1 cellular context compared by ENCODE assay signal in genomic region chr17:77363821-77364361, GRCh38.
TF ChIP-seq lines count a peak whose summit lies in the region.

No MANE protein-coding gene starts in this region.

TF ChIP-seq in HepG2, 621 proteins besides CTCF, POLR2A, EP300 and RAD21 (continued from another document):
- TF ChIP-seq HNF1A (IDR thresholded peaks at IDR 0.05; ENCODE audit: low read depth), result 0 out of 2 replicates have a peak, but pooled peaks have one; percentile 52
- no peak for TF ChIP-seq HNF1A (CRISPR knock-in tag; IDR thresholded peaks at IDR 0.05; ENCODE audit: borderline replicate concordance)
- 0 out of 2 replicates have a peak, but pooled peaks have one; percentile 7 for TF ChIP-seq TFAP4 (IDR thresholded peaks at IDR 0.05; ENCODE audit: borderline replicate concordance, low read depth)
- 0 out of 2 replicates have a peak, but pooled peaks have one; percentile 52 for TF ChIP-seq NR0B2 (CRISPR knock-in tag; IDR thresholded peaks at IDR 0.05)
- peak; percentile 27 for TF ChIP-seq RBM39 (IDR thresholded peaks at IDR 0.05; ENCODE audit: low read depth, low read length, poor library complexity, severe bottlenecking)
- no peak for TF ChIP-seq ZNF281 (CRISPR knock-in tag; IDR thresholded peaks at IDR 0.05; ENCODE audit: borderline replicate concordance)
- TF ChIP-seq, protein P1, sequence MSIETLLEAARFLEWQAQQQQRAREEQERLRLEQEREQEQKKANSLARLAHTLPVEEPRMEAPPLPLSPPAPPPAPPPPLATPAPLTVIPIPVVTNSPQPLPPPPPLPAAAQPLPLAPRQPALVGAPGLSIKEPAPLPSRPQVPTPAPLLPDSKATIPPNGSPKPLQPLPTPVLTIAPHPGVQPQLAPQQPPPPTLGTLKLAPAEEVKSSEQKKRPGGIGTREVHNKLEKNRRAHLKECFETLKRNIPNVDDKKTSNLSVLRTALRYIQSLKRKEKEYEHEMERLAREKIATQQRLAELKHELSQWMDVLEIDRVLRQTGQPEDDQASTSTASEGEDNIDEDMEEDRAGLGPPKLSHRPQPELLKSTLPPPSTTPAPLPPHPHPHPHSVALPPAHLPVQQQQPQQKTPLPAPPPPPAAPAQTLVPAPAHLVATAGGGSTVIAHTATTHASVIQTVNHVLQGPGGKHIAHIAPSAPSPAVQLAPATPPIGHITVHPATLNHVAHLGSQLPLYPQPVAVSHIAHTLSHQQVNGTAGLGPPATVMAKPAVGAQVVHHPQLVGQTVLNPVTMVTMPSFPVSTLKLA (IDR thresholded peaks at IDR 0.05), result no peak
- no peak for TF ChIP-seq NFAT5 (CRISPR knock-in tag; IDR thresholded peaks at IDR 0.05)
- TF ChIP-seq ZNF292 (CRISPR knock-in tag; IDR thresholded peaks at IDR 0.05; ENCODE audit: borderline replicate concordance, low read depth), result peak; percentile 22; the same call in 1 of the 2 replicates
- TF ChIP-seq ELK4 (CRISPR knock-in tag; IDR thresholded peaks at IDR 0.05; ENCODE audit: borderline replicate concordance), result no peak
- TF ChIP-seq CBX5 (CRISPR knock-in tag; IDR thresholded peaks at IDR 0.05; ENCODE audit: borderline replicate concordance), result 0 out of 2 replicates have a peak, but pooled peaks have one; percentile 24
- TF ChIP-seq, protein P2, sequence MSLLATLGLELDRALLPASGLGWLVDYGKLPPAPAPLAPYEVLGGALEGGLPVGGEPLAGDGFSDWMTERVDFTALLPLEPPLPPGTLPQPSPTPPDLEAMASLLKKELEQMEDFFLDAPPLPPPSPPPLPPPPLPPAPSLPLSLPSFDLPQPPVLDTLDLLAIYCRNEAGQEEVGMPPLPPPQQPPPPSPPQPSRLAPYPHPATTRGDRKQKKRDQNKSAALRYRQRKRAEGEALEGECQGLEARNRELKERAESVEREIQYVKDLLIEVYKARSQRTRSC (CRISPR knock-in tag; IDR thresholded peaks at IDR 0.05; ENCODE audit: low read depth), result no peak
- 0 out of 2 replicates have a peak, but pooled peaks have one; percentile 12 for TF ChIP-seq ZFY (CRISPR knock-in tag; IDR thresholded peaks at IDR 0.05)
